25 cellular contexts compared by ENCODE assay signal in the genomic region with DNA sequence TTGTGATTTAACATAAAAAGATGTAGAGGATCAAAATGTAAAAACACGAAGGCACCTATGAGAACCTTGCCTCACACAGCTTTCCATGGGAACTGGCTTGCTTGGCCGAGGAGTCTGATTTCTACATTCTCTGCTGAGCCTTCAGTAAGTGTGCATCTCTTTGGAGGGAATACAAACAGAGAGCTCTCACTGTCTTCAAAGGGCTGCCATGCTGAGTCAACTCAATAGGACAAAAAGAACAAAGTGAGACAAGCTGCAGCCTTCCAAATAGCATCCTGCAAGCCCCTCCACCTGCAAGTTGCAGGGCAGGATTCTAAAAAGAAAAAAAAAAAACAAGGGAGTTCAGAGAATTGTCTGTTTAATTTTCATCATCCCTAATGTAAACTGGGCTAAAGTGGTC.
"Had no signal": no experiment of that assay in that cellular context is flagged by ENCODE, and none has a peak within 500 bp of the region (broad histone marks: within the 10 kb centered on the region; RNA-seq: fewer than 3 reads in every experiment).

No MANE protein-coding gene starts in this region.

- H3K9me3 Mint-ChIP-seq: central memory CD8-positive, alpha-beta T cell had no signal

- H3K4me1 ChIP-seq: gastrocnemius medialis, lower lobe of right lung, parathyroid adenoma, psoas muscle, tibial nerve had no signal

- H3K9me3 ChIP-seq: gastrocnemius medialis, lower lobe of right lung, mucosa of descending colon, psoas muscle had no signal

- H3K36me3 ChIP-seq: gastrocnemius medialis, lower lobe of right lung, tibial nerve had no signal

- H3K36me3 Mint-ChIP-seq: activated naive CD8-positive, alpha-beta T cell; natural killer cell treated with Interleukin-12 subunit alpha and Interleukin-12 subunit beta and Interleukin-15 and Interleukin-18, amount 100 ng/mL, for 72 hours had no signal

- H3K27me3 Mint-ChIP-seq: activated naive CD8-positive, alpha-beta T cell; central memory CD8-positive, alpha-beta T cell; dendritic cell treated with granulocyte-macrophage colony-stimulating factor and Interleukin-4, amounts not matched to agents 40 ng/mL and 50 ng/mL, for 4 days; natural killer cell treated with Interleukin-12 subunit alpha and Interleukin-12 subunit beta and Interleukin-15 and Interleukin-18, amount 100 ng/mL, for 72 hours had no signal

- H3K27me3 ChIP-seq: gastrocnemius medialis, tibial nerve had no signal

- DNase-seq: activated CD4-positive, alpha-beta T cell treated with anti-CD3 and anti-CD28 coated beads for 48 hours; activated CD4-positive, alpha-beta T cell treated with anti-CD3 and anti-CD28 coated beads, Interleukin-2, amount 50 U/mL, for 48 hours; activated CD8-positive, alpha-beta memory T cell treated with anti-CD3 and anti-CD28 coated beads for 24 hours; activated effector memory CD4-positive, alpha-beta T cell treated with Interleukin-2 at 50 U/mL for 16 hours; activated naive CD4-positive, alpha-beta T cell treated with Interleukin-2 at 50 U/mL for 16 hours; anterior cingulate cortex; effector CD8-positive, alpha-beta T cell; gastrocnemius medialis; glutamatergic neuron; kidney glomerular epithelial cell; lower lobe of right lung; mesenchymal stem cell; mucosa of descending colon; psoas muscle; stimulated activated naive CD4-positive, alpha-beta T cell treated with Interleukin-2 at 50 U/mL for 16 hours; T-helper 9 cell had no signal

- H3K4me1 Mint-ChIP-seq: central memory CD8-positive, alpha-beta T cell had no signal

- H3K4me3 ChIP-seq: gastrocnemius medialis, lower lobe of right lung, mucosa of descending colon, psoas muscle, smooth muscle cell, tibial nerve had no signal

- H3K27ac Mint-ChIP-seq: activated naive CD8-positive, alpha-beta T cell; dendritic cell treated with granulocyte-macrophage colony-stimulating factor and Interleukin-4, amounts not matched to agents 40 ng/mL and 50 ng/mL, for 4 days; natural killer cell treated with Interleukin-12 subunit alpha and Interleukin-12 subunit beta and Interleukin-15 and Interleukin-18, amount 100 ng/mL, for 72 hours had no signal

- ATAC-seq: activated CD4-positive, CD25-positive, alpha-beta regulatory T cell treated with anti-CD3 and anti-CD28 coated beads, Interleukin-2, amount 50 U/mL, for 24 hours; gastrocnemius medialis; left lobe of liver; lower lobe of right lung; mucosa of descending colon; natural killer cell treated with Interleukin-12 subunit alpha and Interleukin-12 subunit beta and Interleukin-15 and Interleukin-18, amount 100 ng/mL, for 72 hours; psoas muscle had no signal

- H3K4me3 Mint-ChIP-seq: activated naive CD8-positive, alpha-beta T cell; central memory CD8-positive, alpha-beta T cell; dendritic cell treated with granulocyte-macrophage colony-stimulating factor and Interleukin-4, amounts not matched to agents 40 ng/mL and 50 ng/mL, for 4 days; natural killer cell treated with Interleukin-12 subunit alpha and Interleukin-12 subunit beta and Interleukin-15 and Interleukin-18, amount 100 ng/mL, for 72 hours had no signal

- H2AFZ ChIP-seq: parathyroid adenoma had no signal
